11 cellular contexts compared by ENCODE assay signal in genomic region chr15:53978248-53978906, GRCh38. TPM values are rescaled to one million over a fixed set of nuclear protein-coding genes. Genes with fewer than 3 reads are reported as not detected.
A peak's percentile ranks its signal among the peaks of the same experiment; 100 is the strongest.
DNase-seq lines count a peak whose midpoint lies in the region; ATAC-seq, FAIRE-seq and TF ChIP-seq lines count a peak whose summit lies in the region.
"Had no signal": no experiment of that assay in that cellular context is flagged by ENCODE, and none has a peak within 500 bp of the region (broad histone marks: within the 10 kb centered on the region; RNA-seq: fewer than 3 reads in every experiment).

Gene UNC13C, plus strand, starts transcription at chr15:53978441. Its CDS starts 34,463 bp downstream, at chr15:54012904.

- no peak for DNase-seq in activated T-cell treated with anti-CD3 and anti-CD28 coated beads, Interleukin-2, amount 50 U/mL, for 72 hours
- DNase-seq in activated T-cell treated with anti-CD3 and anti-CD28 coated beads, Interleukin-2, amount 50 U/mL, for 1 hour, result no peak
- peak; percentile 3 for DNase-seq in bronchial epithelial cell (ENCODE audit: low read depth)
- peak in 2 of 3 donors; percentile 19 to 49 for DNase-seq in right lobe of liver
- no peak for DNase-seq in type B pancreatic cell (ENCODE audit: extremely low spot score, unreplicated experiment)
- DNase-seq in OCI-M1 (lab: John Stamatoyannopoulos, UW), result no peak
- DNase-seq in effector memory CD4-positive, alpha-beta T cell, result no peak
- no peak for DNase-seq in SKM-1 treated with dmso at 0.1 percent for 144 hours (lab: John Stamatoyannopoulos, UW; ENCODE audit: unreplicated experiment)
- DNase-seq: activated naive CD8-positive, alpha-beta T cell treated with anti-CD3 and anti-CD28 coated beads, Interleukin-2, amount 10 ng/mL, durations not matched to agents 7 days and 5 days; stimulated activated CD4-positive, alpha-beta T cell treated with anti-CD3 and anti-CD28 coated beads, Interleukin-4, amount 100 ng/mL, for 24 hours had no signal

- H3K36me3 ChIP-seq in bronchial epithelial cell (ENCODE audit: control insufficient read depth, insufficient read depth, low read length) (no peaks in the 10 kb centered on the region), right lobe of liver (no peaks in the 10 kb centered on the region)
- no peaks in the 10 kb centered on the region for H3K36me3 ChIP-seq in effector memory CD4-positive, alpha-beta T cell (ENCODE audit: control insufficient read depth, insufficient read depth, low read length)
- H3K36me3 ChIP-seq: BLaER1 had no signal

- H3K9me3 ChIP-seq in right lobe of liver, result no peaks in the 10 kb centered on the region
- no peaks in the 10 kb centered on the region for H3K9me3 ChIP-seq in effector memory CD4-positive, alpha-beta T cell (ENCODE audit: control insufficient read depth, low read length)
- H3K9me3 ChIP-seq: BLaER1 had no signal

- no peak for TF ChIP-seq POLR2A in right lobe of liver (IDR thresholded peaks at IDR 0.05)

- peaks cover 2% of the 10 kb centered on the region for H3K27me3 ChIP-seq in bronchial epithelial cell (ENCODE audit: control insufficient read depth, insufficient read depth, low read length)
- H3K27me3 ChIP-seq in right lobe of liver, result peaks cover 0 to 9% of the 10 kb centered on the region in 2 donors
- no peaks in the 10 kb centered on the region for H3K27me3 ChIP-seq in effector memory CD4-positive, alpha-beta T cell (replicated peaks; ENCODE audit: control insufficient read depth, insufficient read depth, low read length, poor library complexity, severe bottlenecking)

- H3K27ac Mint-ChIP-seq in activated T-cell treated with anti-CD3 and anti-CD28 coated beads, Interleukin-2, amount 50 U/mL, for 72 hours, result no peak within 1 kb of the TSS
- no peak within 1 kb of the TSS for H3K27ac Mint-ChIP-seq in type B pancreatic cell
- H3K27ac Mint-ChIP-seq: activated naive CD8-positive, alpha-beta T cell treated with anti-CD3 and anti-CD28 coated beads, Interleukin-2, amount 10 ng/mL, durations not matched to agents 7 days and 5 days had no signal

- ATAC-seq in activated T-cell treated with anti-CD3 and anti-CD28 coated beads, Interleukin-2, amount 50 U/mL, for 72 hours (replicated peaks in 1 of 2), result no peak
- ATAC-seq in right lobe of liver, result peak in 3 of 4 donors; percentile 23 to 43 (median 26)

- H3K4me1 ChIP-seq in right lobe of liver, result peaks cover 0 to 4% (median 0%) of the 10 kb centered on the region in 4 donors
- no peaks in the 10 kb centered on the region for H3K4me1 ChIP-seq in effector memory CD4-positive, alpha-beta T cell (ENCODE audit: control insufficient read depth, insufficient read depth, low read length, poor library complexity, severe bottlenecking)
- H3K4me1 ChIP-seq: BLaER1 had no signal

- peaks cover 0 to 3% of the 10 kb centered on the region in 2 donors for H3K9me3 Mint-ChIP-seq in activated T-cell treated with anti-CD3 and anti-CD28 coated beads, Interleukin-2, amount 50 U/mL, for 72 hours
- no peaks in the 10 kb centered on the region for H3K9me3 Mint-ChIP-seq in type B pancreatic cell

- TF ChIP-seq CTCF in bronchial epithelial cell (IDR thresholded peaks at IDR 0.05; ENCODE audit: insufficient read depth, low read length, severe bottlenecking) (no peak), right lobe of liver (IDR thresholded peaks at IDR 0.05) (no peak), type B pancreatic cell (conservative IDR thresholded peaks at IDR 0.05) (no peak)

- peak within 1 kb of the TSS; percentile 31 to 39 for H3K4me3 Mint-ChIP-seq in activated T-cell treated with anti-CD3 and anti-CD28 coated beads, Interleukin-2, amount 50 U/mL, for 72 hours
- peak within 1 kb of the TSS; percentile 95 for H3K4me3 Mint-ChIP-seq in type B pancreatic cell
- H3K4me3 Mint-ChIP-seq: activated naive CD8-positive, alpha-beta T cell treated with anti-CD3 and anti-CD28 coated beads, Interleukin-2, amount 10 ng/mL, durations not matched to agents 7 days and 5 days had no signal

- H3K36me3 Mint-ChIP-seq in activated T-cell treated with anti-CD3 and anti-CD28 coated beads, Interleukin-2, amount 50 U/mL, for 72 hours (ENCODE audit: insufficient read depth in 2 of 2), result no peaks in the 10 kb centered on the region
- no peaks in the 10 kb centered on the region for H3K36me3 Mint-ChIP-seq in type B pancreatic cell
- H3K36me3 Mint-ChIP-seq: activated naive CD8-positive, alpha-beta T cell treated with anti-CD3 and anti-CD28 coated beads, Interleukin-2, amount 10 ng/mL, durations not matched to agents 7 days and 5 days had no signal

- H3K4me3 ChIP-seq in bronchial epithelial cell (ENCODE audit: low read depth, low read length) (peak within 1 kb of the TSS; percentile 4), right lobe of liver (peak within 1 kb of the TSS in 1 of 3 donors; percentile 3)
- no peak within 1 kb of the TSS for H3K4me3 ChIP-seq in effector memory CD4-positive, alpha-beta T cell (ENCODE audit: insufficient read depth, low read depth, low read length, poor library complexity, severe bottlenecking)
- H3K4me3 ChIP-seq: BLaER1 had no signal

- no peak within 1 kb of the TSS for H3K27ac ChIP-seq in right lobe of liver
- no peak within 1 kb of the TSS for H3K27ac ChIP-seq in effector memory CD4-positive, alpha-beta T cell (ENCODE audit: insufficient read depth, low read length, poor library complexity, severe bottlenecking)
- H3K27ac ChIP-seq: BLaER1 had no signal

- H3K27me3 Mint-ChIP-seq in activated T-cell treated with anti-CD3 and anti-CD28 coated beads, Interleukin-2, amount 50 U/mL, for 72 hours (ENCODE audit: low read depth), result peaks cover 30% of the 10 kb centered on the region
- H3K27me3 Mint-ChIP-seq in type B pancreatic cell, result peaks cover 36% of the 10 kb centered on the region

- peaks cover 6% of the 10 kb centered on the region for H3K4me1 Mint-ChIP-seq in activated T-cell treated with anti-CD3 and anti-CD28 coated beads, Interleukin-2, amount 50 U/mL, for 72 hours (ENCODE audit: low read depth)
- H3K4me1 Mint-ChIP-seq in type B pancreatic cell (ENCODE audit: unreplicated experiment), result peaks cover 10% of the 10 kb centered on the region
- H3K4me1 Mint-ChIP-seq: activated naive CD8-positive, alpha-beta T cell treated with anti-CD3 and anti-CD28 coated beads, Interleukin-2, amount 10 ng/mL, durations not matched to agents 7 days and 5 days had no signal

- intact Hi-C loops in right lobe of liver (cut with DNase I), result no loop called here

- 2% methylated on average over 28 of the region's 30 CpGs for WGBS in right lobe of liver (ENCODE audit: insufficient coverage, low coverage, low lambda C conversion rate, missing lambda C conversion rate)

- FAIRE-seq in bronchial epithelial cell (lab: Jason Lieb, UNC), result no peak

RNA-seq across cellular contexts. Expression of gene UNC13C, which starts in this region (rescaled TPM):
- total RNA-seq in activated T-cell treated with anti-CD3 and anti-CD28 coated beads, Interleukin-2, amount 50 U/mL, for 72 hours, result not detected
- 0.26 and 0.64 TPM in 2 replicates for total RNA-seq in bronchial epithelial cell
- total RNA-seq in right lobe of liver, result not detected
- 1.3 and 3.7 TPM in 2 replicates for total RNA-seq in type B pancreatic cell (ENCODE audit: low replicate concordance)
- total RNA-seq: activated naive CD8-positive, alpha-beta T cell treated with anti-CD3 and anti-CD28 coated beads, Interleukin-2, amount 10 ng/mL, durations not matched to agents 7 days and 5 days had no signal

Comparison
In these comparisons a context has a peak if more than half of its experiments do, and no peak if none do; other contexts are left out.
1. Peak in DNase-seq and H3K4me3 ChIP-seq in bronchial epithelial cell; RNA of the gene not detected or under 1 TPM.
2. Peak in DNase-seq and ATAC-seq in right lobe of liver; RNA of the gene not detected or under 1 TPM.